Comparison of ENCODE assay signal across 11 cellular contexts in the genomic region with DNA sequence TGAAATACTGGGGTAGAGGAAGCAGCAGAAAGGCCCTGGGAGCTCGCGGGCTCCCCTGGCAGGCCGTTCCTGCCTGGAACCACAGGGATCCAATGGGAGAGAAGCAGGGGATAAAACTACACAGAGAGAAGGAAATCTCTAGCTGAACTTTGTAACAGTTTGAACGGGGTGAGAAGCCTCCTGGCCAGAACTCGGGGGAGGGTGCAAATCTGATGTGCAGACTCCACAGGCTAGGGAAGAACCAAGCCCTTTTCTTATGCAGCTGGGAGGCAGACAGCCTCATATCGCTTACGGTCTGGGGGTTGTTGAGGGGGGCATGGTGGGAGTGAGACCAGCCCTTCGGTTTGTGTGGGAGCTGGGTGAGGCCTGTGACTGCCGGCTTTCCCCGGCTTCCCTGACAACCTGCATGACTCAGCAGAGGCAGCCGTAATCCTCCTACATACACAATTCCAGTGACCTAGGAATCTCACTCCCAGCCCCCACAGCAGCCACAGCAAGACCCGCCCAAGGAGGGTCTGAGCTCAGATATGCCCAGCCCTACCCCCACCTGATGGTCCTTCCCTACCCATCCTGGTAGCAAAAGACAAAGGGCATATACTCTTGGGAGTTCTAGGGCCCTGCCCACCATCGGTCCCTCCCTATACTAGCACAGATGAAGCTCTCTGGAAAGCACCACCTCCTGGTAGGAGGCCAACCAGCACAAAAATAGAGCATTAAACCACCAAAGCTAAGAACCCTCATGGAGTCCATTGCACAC.
DNase-seq lines count a peak whose midpoint lies in the region; FAIRE-seq and TF ChIP-seq lines count a peak whose summit lies in the region.
"Had no signal": no experiment of that assay in that cellular context is flagged by ENCODE, and none has a peak within 500 bp of the region (broad histone marks: within the 10 kb centered on the region; RNA-seq: fewer than 3 reads in every experiment).

No MANE protein-coding gene starts in this region.

- H3K4me1 Mint-ChIP-seq in activated T-helper 1 cell treated with anti-CD3 and anti-CD28 coated beads, Interleukin-12 subunit alpha, Interleukin-12 subunit beta, Interleukin-2, Interleukin-4 antibody, amounts not matched to agents 30 ng/mL and 10 ng/mL and 1 ng/mL, durations not matched to agents 14 hours and 24 hours and 36 hours (ENCODE audit: low read depth), result no peaks in the 10 kb centered on the region

- no peak overlapping the region for H3K27ac Mint-ChIP-seq in activated T-helper 1 cell treated with anti-CD3 and anti-CD28 coated beads, Interleukin-12 subunit alpha, Interleukin-12 subunit beta, Interleukin-2, Interleukin-4 antibody, amounts not matched to agents 30 ng/mL and 10 ng/mL and 1 ng/mL, durations not matched to agents 14 hours and 24 hours and 36 hours
- H3K27ac Mint-ChIP-seq: activated naive CD4-positive, alpha-beta T cell treated with anti-CD3 and anti-CD28 coated beads for 36 hours had no signal

- no peaks in the 10 kb centered on the region for H3K9me3 Mint-ChIP-seq in activated T-helper 1 cell treated with anti-CD3 and anti-CD28 coated beads, Interleukin-12 subunit alpha, Interleukin-12 subunit beta, Interleukin-2, Interleukin-4 antibody, amounts not matched to agents 30 ng/mL and 10 ng/mL and 1 ng/mL, durations not matched to agents 14 hours and 24 hours and 36 hours
- H3K9me3 Mint-ChIP-seq: activated naive CD4-positive, alpha-beta T cell treated with anti-CD3 and anti-CD28 coated beads for 36 hours had no signal

- no peaks in the 10 kb centered on the region for H3K27me3 ChIP-seq in right atrium auricular region
- no peaks in the 10 kb centered on the region for H3K27me3 ChIP-seq in sigmoid colon
- H3K27me3 ChIP-seq: thyroid gland had no signal

- H3K4me1 ChIP-seq in right atrium auricular region (peaks cover 0 to 21% of the 10 kb centered on the region in 2 donors), sigmoid colon (peaks cover 0 to 16% (median 13%) of the 10 kb centered on the region in 4 donors)
- H3K4me1 ChIP-seq: thyroid gland had no signal

- peak in 1 of 2 donors; percentile 11 for TF ChIP-seq CTCF in right atrium auricular region (IDR thresholded peaks at IDR 0.05)
- TF ChIP-seq CTCF in sigmoid colon (IDR thresholded peaks at IDR 0.05), result no peak
- no peak for TF ChIP-seq CTCF in D721Med (IDR thresholded peaks at IDR 0.05; ENCODE audit: insufficient read depth, missing control alignments)

- H3K9me3 ChIP-seq in right atrium auricular region (no peaks in the 10 kb centered on the region), sigmoid colon (no peaks in the 10 kb centered on the region)
- H3K9me3 ChIP-seq: thyroid gland had no signal

- TF ChIP-seq EP300 in sigmoid colon (IDR thresholded peaks at IDR 0.05), result no peak

- H3K4me3 ChIP-seq in right atrium auricular region, result no peak overlapping the region
- no peak overlapping the region for H3K4me3 ChIP-seq in sigmoid colon
- H3K4me3 ChIP-seq: thyroid gland had no signal

- no peak for FAIRE-seq in D721Med (lab: Jason Lieb, UNC)

- no peaks in the 10 kb centered on the region for H3K27me3 Mint-ChIP-seq in activated T-helper 1 cell treated with anti-CD3 and anti-CD28 coated beads, Interleukin-12 subunit alpha, Interleukin-12 subunit beta, Interleukin-2, Interleukin-4 antibody, amounts not matched to agents 30 ng/mL and 10 ng/mL and 1 ng/mL, durations not matched to agents 14 hours and 24 hours and 36 hours (ENCODE audit: insufficient read depth)

- H3K36me3 ChIP-seq in right atrium auricular region, result no peaks in the 10 kb centered on the region
- no peaks in the 10 kb centered on the region for H3K36me3 ChIP-seq in sigmoid colon
- H3K36me3 ChIP-seq: thyroid gland had no signal

- intact Hi-C loops in sigmoid colon (cut with DNase I), result no loop called here
- intact Hi-C loops in activated T-helper 1 cell treated with anti-CD3 and anti-CD28 coated beads, Interleukin-12 subunit alpha, Interleukin-12 subunit beta, Interleukin-2, Interleukin-4 antibody, amounts not matched to agents 30 ng/mL and 10 ng/mL and 1 ng/mL, durations not matched to agents 14 hours and 24 hours and 36 hours (cut with micrococcal nuclease), result no loop called here

- TF ChIP-seq POLR2A in sigmoid colon (IDR thresholded peaks at IDR 0.05), result no peak

- DNase-seq in H4 (ENCODE audit: low spot score) (peak; percentile 91), astrocyte of the hippocampus (ENCODE audit: low read depth, low spot score) (peak; percentile 77), right atrium auricular region (ENCODE audit: low spot score) (no peak), sigmoid colon (no peak), OCI-M2 (lab: John Stamatoyannopoulos, UW; ENCODE audit: unreplicated experiment) (no peak), D721Med (ENCODE audit: insufficient read length, low spot score) (no peak)
- DNase-seq in activated T-helper 1 cell treated with anti-CD3 and anti-CD28 coated beads, Interleukin-12 subunit alpha, Interleukin-12 subunit beta, Interleukin-2, Interleukin-4 antibody, amounts not matched to agents 30 ng/mL and 10 ng/mL and 1 ng/mL, durations not matched to agents 14 hours and 24 hours and 36 hours (ENCODE audit: low spot score), result no peak
- no peak for DNase-seq in stimulated activated CD4-positive, alpha-beta T cell treated with anti-CD3 and anti-CD28 coated beads, Interleukin-2, amount 100 ng/mL, for 24 hours
- DNase-seq: activated naive CD4-positive, alpha-beta T cell treated with anti-CD3 and anti-CD28 coated beads for 36 hours; NCI-H2171; thyroid gland had no signal

- no peak overlapping the region for H3K4me3 Mint-ChIP-seq in activated T-helper 1 cell treated with anti-CD3 and anti-CD28 coated beads, Interleukin-12 subunit alpha, Interleukin-12 subunit beta, Interleukin-2, Interleukin-4 antibody, amounts not matched to agents 30 ng/mL and 10 ng/mL and 1 ng/mL, durations not matched to agents 14 hours and 24 hours and 36 hours
- H3K4me3 Mint-ChIP-seq: activated naive CD4-positive, alpha-beta T cell treated with anti-CD3 and anti-CD28 coated beads for 36 hours had no signal

- 48 to 70% methylated on average over 13 of the region's 13 CpGs for WGBS in sigmoid colon, 2 donors

- H3K27ac ChIP-seq in right atrium auricular region (peak overlapping the region; percentile 61 to 76), sigmoid colon (peak overlapping the region; percentile 37 to 51 (median 46))
- H3K27ac ChIP-seq: thyroid gland had no signal

- H3K36me3 Mint-ChIP-seq in activated T-helper 1 cell treated with anti-CD3 and anti-CD28 coated beads, Interleukin-12 subunit alpha, Interleukin-12 subunit beta, Interleukin-2, Interleukin-4 antibody, amounts not matched to agents 30 ng/mL and 10 ng/mL and 1 ng/mL, durations not matched to agents 14 hours and 24 hours and 36 hours (ENCODE audit: low read depth), result no peaks in the 10 kb centered on the region

Comparison
In these comparisons a context has a peak if more than half of its experiments do, and no peak if none do; other contexts are left out.
1. DNase-seq: peak in H4 (single experiment) and astrocyte of the hippocampus (single experiment); none in right atrium auricular region (single experiment), sigmoid colon (single experiment), OCI-M2 (single experiment), activated T-helper 1 cell treated with anti-CD3 and anti-CD28 coated beads, Interleukin-12 subunit alpha, Interleukin-12 subunit beta, Interleukin-2, Interleukin-4 antibody, amounts not matched to agents 30 ng/mL and 10 ng/mL and 1 ng/mL, durations not matched to agents 14 hours and 24 hours and 36 hours (single experiment), stimulated activated CD4-positive, alpha-beta T cell treated with anti-CD3 and anti-CD28 coated beads, Interleukin-2, amount 100 ng/mL, for 24 hours (0 of 2) and D721Med (single experiment).